In genomic region chr20:41138217-41138526, GRCh38 we compare ENCODE assay signal across 8 cellular contexts. TPM values are rescaled to one million over a fixed set of nuclear protein-coding genes. Genes with fewer than 3 reads are reported as not detected.
DNase-seq lines count a peak whose midpoint lies in the region; ATAC-seq, FAIRE-seq and TF ChIP-seq lines count a peak whose summit lies in the region.

No MANE protein-coding gene starts in this region.

- TF ChIP-seq CTCF in fibroblast of lung (conservative IDR thresholded peaks at IDR 0.05 in 1 of 2, IDR thresholded peaks at IDR 0.05 in 1 of 2; ENCODE audit: low read depth in 1 of 2, low read length in 2 of 2) (no peak), psoas muscle (IDR thresholded peaks at IDR 0.05) (no peak)

- ATAC-seq in psoas muscle (no peak), HG03095 (IDR thresholded peaks at IDR 0.05; ENCODE audit: unreplicated experiment) (no peak)

- H3K4me1 ChIP-seq in fibroblast of lung (ENCODE audit: control insufficient read depth, extremely low read depth, insufficient read depth, low read length): peaks cover 16% of the 10 kb centered on the region
- peaks cover 61% of the 10 kb centered on the region for H3K4me1 ChIP-seq in psoas muscle

- no peak overlapping the region for H2AFZ ChIP-seq in fibroblast of lung (ENCODE audit: low read length)

- H3K79me2 ChIP-seq in fibroblast of lung (ENCODE audit: control insufficient read depth, insufficient read depth, low read length): peaks cover 52% of the 10 kb centered on the region

- FAIRE-seq in urothelium cell line (lab: Jason Lieb, UNC): no peak

- no peak for DNase-seq in SK-N-MC (ENCODE audit: low read depth, low spot score)
- DNase-seq in fibroblast of lung (ENCODE audit: low read depth in 2 of 2): peak in 1 of 2 donors; percentile 23
- DNase-seq in psoas muscle: no peak
- DNase-seq in NCI-H446 treated with DMSO at 0.1 percent for 48 hours (lab: John Stamatoyannopoulos, UW): no peak
- no peak for DNase-seq in NCI-H510A treated with DMSO at 0.1 percent for 48 hours (lab: John Stamatoyannopoulos, UW)
- no peak for DNase-seq in urothelium cell line (ENCODE audit: low spot score)

- H4K20me1 ChIP-seq in fibroblast of lung (ENCODE audit: control insufficient read depth, extremely low read depth, insufficient read depth, low read length): no peaks in the 10 kb centered on the region

- H3K4me2 ChIP-seq in fibroblast of lung (ENCODE audit: extremely low read depth, insufficient read depth, low read length): peak overlapping the region; percentile 96

- H3K36me3 ChIP-seq in SK-N-MC (ENCODE audit: insufficient read depth, low read length): peaks cover 5% of the 10 kb centered on the region
- no peaks in the 10 kb centered on the region for H3K36me3 ChIP-seq in fibroblast of lung (ENCODE audit: control insufficient read depth, insufficient read depth, low read length)
- H3K36me3 ChIP-seq in psoas muscle (ENCODE audit: insufficient read depth in 1 of 2, low read depth in 1 of 2): no peaks in the 10 kb centered on the region

- H3K27ac ChIP-seq in SK-N-MC: no peak overlapping the region; the same call in 1 of the 2 replicates
- peak overlapping the region; percentile 84 for H3K27ac ChIP-seq in fibroblast of lung (ENCODE audit: insufficient read depth, low read length)
- peak overlapping the region; percentile 86 for H3K27ac ChIP-seq in psoas muscle

- 10 to 13% (median 12%) methylated on average over 4 of the region's 4 CpGs for WGBS in psoas muscle, 3 donors

- H3K4me3 ChIP-seq in GM08714 (ENCODE audit: low read length) (peak overlapping the region; percentile 86), SK-N-MC (peak overlapping the region; percentile 94), fibroblast of lung (replicated peaks in 1 of 4; ENCODE audit: control extremely low read depth in 1 of 4, insufficient read depth in 1 of 4, low read depth in 3 of 4, low read length in 4 of 4) (peak overlapping the region; percentile 66 to 87 (median 81)), psoas muscle (peak overlapping the region; percentile 75)

- no peaks in the 10 kb centered on the region for H3K9me3 ChIP-seq in SK-N-MC (ENCODE audit: low read depth, low read length)
- H3K9me3 ChIP-seq in fibroblast of lung (ENCODE audit: control insufficient read depth, insufficient read depth, low read depth, low read length): no peaks in the 10 kb centered on the region
- no peaks in the 10 kb centered on the region for H3K9me3 ChIP-seq in psoas muscle

- no peaks in the 10 kb centered on the region for H3K27me3 ChIP-seq in fibroblast of lung (ENCODE audit: control insufficient read depth, insufficient read depth, low read length)
- H3K27me3 ChIP-seq in psoas muscle (ENCODE audit: insufficient read depth in 3 of 3, low read length in 2 of 3): no peaks in the 10 kb centered on the region

- intact Hi-C loops in psoas muscle (cut with DNase I): no loop called here

- H3K9ac ChIP-seq in SK-N-MC (ENCODE audit: insufficient read length) (peak overlapping the region; percentile 75), fibroblast of lung (ENCODE audit: insufficient read depth, low read length) (peak overlapping the region; percentile 97)

RNA-seq across cellular contexts. Expression of gene PLCG1, which starts 0.8 kb away (rescaled TPM):
- total RNA-seq in fibroblast of lung: 63.9 and 86.2 TPM in 2 replicates
- polyA plus RNA-seq in fibroblast of lung: 24.5 and 27.6 TPM in 2 replicates
- 33.8 and 34.2 TPM in 2 replicates for polyA plus RNA-seq in fibroblast of lung (2012)
- 162 and 174 TPM in 2 replicates for polyA minus RNA-seq in fibroblast of lung (ENCODE audit: low replicate concordance)
- total RNA-seq in psoas muscle: 10 to 100 TPM; 21.7 to 43.1 (median 28.0) TPM
- polyA plus RNA-seq in psoas muscle: 10 to 100 TPM; 16.0 to 26.0 (median 19.7) TPM
